Comparison of ENCODE assay signal across 8 cellular contexts in genomic region chr19:14432817-14433453, GRCh38. TPM values are rescaled to one million over a fixed set of nuclear protein-coding genes. Genes with fewer than 3 reads are reported as not detected.
DNase-seq lines count a peak whose midpoint lies in the region; ATAC-seq and TF ChIP-seq lines count a peak whose summit lies in the region.

Gene PKN1 (plus strand): TSS chr19:14433306. CDS start chr19:14433522, 216 bp downstream.

- no peaks in the 10 kb centered on the region for H3K27me3 ChIP-seq in CD8-positive, alpha-beta T cell (ENCODE audit: insufficient read depth, low read length)
- H3K27me3 ChIP-seq in GM23338 (ENCODE audit: insufficient read depth), result no peaks in the 10 kb centered on the region; the same call in 1 of the 2 replicates
- no peaks in the 10 kb centered on the region for H3K27me3 ChIP-seq in tibial artery

- no peaks in the 10 kb centered on the region for H3K9me3 Mint-ChIP-seq in CD8-positive, alpha-beta T cell
- H3K9me3 Mint-ChIP-seq in GM23338, result 0 out of 3 replicates have a peak, but pooled peaks cover 4% of the 10 kb centered on the region

- no peaks in the 10 kb centered on the region for H3K9me3 ChIP-seq in CD8-positive, alpha-beta T cell (ENCODE audit: low read length)
- no peaks in the 10 kb centered on the region for H3K9me3 ChIP-seq in tibial artery

- TF ChIP-seq CTCF in CD8-positive, alpha-beta T cell (IDR thresholded peaks at IDR 0.05), result no peak
- TF ChIP-seq CTCF in GM23338 (conservative IDR thresholded peaks at IDR 0.05; ENCODE audit: low read depth in 2 of 2) (no peak), tibial artery (IDR thresholded peaks at IDR 0.05) (no peak)

- H3K4me1 ChIP-seq in CD8-positive, alpha-beta T cell (ENCODE audit: insufficient read depth, low read length), result peaks cover 43% of the 10 kb centered on the region
- peaks cover 12% of the 10 kb centered on the region; the same call in 1 of the 2 replicates for H3K4me1 ChIP-seq in GM23338 (ENCODE audit: insufficient read depth)
- H3K4me1 ChIP-seq in tibial artery, result peaks cover 0 to 40% (median 19%) of the 10 kb centered on the region in 4 donors

- peak; percentile 18 for ATAC-seq in CD8-positive, alpha-beta T cell
- ATAC-seq in GM23338 (peak; percentile 64), esophagus mucosa (no peak), GM18502 (IDR thresholded peaks at IDR 0.05; ENCODE audit: poor library complexity, unreplicated experiment) (no peak)

- peak within 1 kb of the TSS; percentile 90 for H3K27ac Mint-ChIP-seq in CD8-positive, alpha-beta T cell
- H3K27ac Mint-ChIP-seq in GM23338, result no peak within 1 kb of the TSS

- H3K4me3 Mint-ChIP-seq in CD8-positive, alpha-beta T cell, result peak within 1 kb of the TSS; percentile 89
- H3K4me3 Mint-ChIP-seq in GM23338, result peak within 1 kb of the TSS; percentile 76

- H3K79me2 ChIP-seq in GM23338 (replicated peaks; ENCODE audit: insufficient read depth), result peaks cover 40% of the 10 kb centered on the region

- H3K9me2 ChIP-seq in GM23338 (ENCODE audit: insufficient read depth), result no peaks in the 10 kb centered on the region

- peak within 1 kb of the TSS; percentile 68 for H3K27ac ChIP-seq in CD8-positive, alpha-beta T cell (ENCODE audit: low read depth, low read length)
- H3K27ac ChIP-seq in GM23338 (ENCODE audit: low read depth) (no peak within 1 kb of the TSS), tibial artery (peak within 1 kb of the TSS; percentile 77 to 86)

- no peaks in the 10 kb centered on the region for H3K36me3 ChIP-seq in CD8-positive, alpha-beta T cell (ENCODE audit: insufficient read depth, low read length)
- H3K36me3 ChIP-seq in GM23338 (ENCODE audit: insufficient read depth) (no peaks in the 10 kb centered on the region), tibial artery (no peaks in the 10 kb centered on the region)

- intact Hi-C loops in CD8-positive, alpha-beta T cell (cut with DNase I, micrococcal nuclease), result loop anchor here (1.0 kb wide), 3 partner anchors 14 to 53 kb away; partner anchors contain the start of gene DDX39A (in 2 of the 2)
- intact Hi-C loops in tibial artery (cut with DNase I; ENCODE audit: low total_unique reads), result no loop called here

- H3K36me3 Mint-ChIP-seq in CD8-positive, alpha-beta T cell, result peaks cover 10% of the 10 kb centered on the region
- no peaks in the 10 kb centered on the region; the same call in 1 of the 3 replicates for H3K36me3 Mint-ChIP-seq in GM23338 (ENCODE audit: low read depth)

- peak within 1 kb of the TSS; percentile 83 for H3K4me3 ChIP-seq in CD8-positive, alpha-beta T cell (ENCODE audit: low read depth, low read length)
- H3K4me3 ChIP-seq in GM23338, result peak within 1 kb of the TSS; percentile 76
- H3K4me3 ChIP-seq in tibial artery, result peak within 1 kb of the TSS; percentile 66 to 98

- peaks cover 12% of the 10 kb centered on the region; the same call in 1 of the 2 replicates for H3F3A ChIP-seq in GM23338 (replicated peaks; ENCODE audit: low read depth)

- POLR2A ChIA-PET in CD8-positive, alpha-beta T cell (lab: Charles Lee), result interaction anchor here (0.6 to 1.4 kb wide), 7 partner anchors 13 to 97 kb away, joined by 3 to 6 read pairs (median 3); no protein-coding TSS in a partner anchor

- peaks cover 5% of the 10 kb centered on the region for H4K20me1 ChIP-seq in GM23338 (replicated peaks; ENCODE audit: insufficient read depth)

- H3K4me1 Mint-ChIP-seq in CD8-positive, alpha-beta T cell (ENCODE audit: low read depth), result peaks cover 38% of the 10 kb centered on the region
- H3K4me1 Mint-ChIP-seq in GM23338, result peaks cover 8% of the 10 kb centered on the region; the same call in 2 of the 3 replicates

- DNase-seq in CD8-positive, alpha-beta T cell, result peak in 5 of 7 experiments; percentile 39 to 71 (median 46)
- DNase-seq in GM23338 (ENCODE audit: low spot score) (peak; percentile 88), NCI-H226 (peak; percentile 7), activated T-cell treated with anti-CD3 and anti-CD28 coated beads for 48 hours (ENCODE audit: low read depth) (peak; percentile 64), myocyte (ENCODE audit: low read depth) (peak; percentile 58), tibial artery (no peak)

- H3K4me2 ChIP-seq in GM23338, result peak within 1 kb of the TSS; percentile 84

- peak within 1 kb of the TSS; percentile 94 for H2AFZ ChIP-seq in GM23338

- H3K27me3 Mint-ChIP-seq in CD8-positive, alpha-beta T cell (ENCODE audit: low read depth), result no peaks in the 10 kb centered on the region
- H3K27me3 Mint-ChIP-seq in GM23338 (ENCODE audit: insufficient read depth, low read depth, poor library complexity), result peaks cover 20% of the 10 kb centered on the region

- CTCF ChIA-PET in CD8-positive, alpha-beta T cell (lab: Charles Lee), result interaction anchor here (0.7 to 3.1 kb wide), 12 partner anchors 8 to 73 kb away, joined by 3 to 39 read pairs (median 6); partner anchors contain the start of genes ADGRE5, GIPC1 and PTGER1

TF ChIP-seq in GM23338, 12 proteins besides CTCF, POLR2A, EP300 and RAD21:
- TF ChIP-seq REST (IDR thresholded peaks at IDR 0.05; ENCODE audit: unreplicated experiment), result no peak
- TF ChIP-seq POLR2AphosphoS5 (IDR thresholded peaks at IDR 0.05; ENCODE audit: low read depth), result peak; percentile 74
TF ChIP-seq in GM23338: peak in this region for 1.

RNA-seq across cellular contexts. Expression of gene PKN1, which starts in this region (rescaled TPM):
- total RNA-seq in CD8-positive, alpha-beta T cell, result 100 to 1,000 TPM; 152 to 158 TPM
- total RNA-seq in GM23338 (2014; rRNA removed; shearing (Covaris generic)), result 147 and 201 TPM in 2 replicates
- 86.8 and 106 TPM in 2 replicates for polyA plus RNA-seq in GM23338 (2016; fragmentation: Nextera tagmentation; extraction: Ambion mirVana)
- total RNA-seq in esophagus mucosa (10.5 TPM), myocyte (91.8 and 94.9 TPM in 2 replicates)
- polyA plus RNA-seq in myocyte (2012), result 124 TPM

Comparison
In these comparisons a context has a peak if more than half of its experiments do, and no peak if none do; other contexts are left out.
1. ATAC-seq: peak in CD8-positive, alpha-beta T cell (single experiment) and GM23338 (single experiment); none in esophagus mucosa (single experiment) and GM18502 (single experiment).
2. DNase-seq: peak in CD8-positive, alpha-beta T cell (5 of 7), GM23338 (single experiment), NCI-H226 (single experiment), activated T-cell treated with anti-CD3 and anti-CD28 coated beads for 48 hours (single experiment) and myocyte (single experiment); none in tibial artery (0 of 2).
3. Peak in every context shown above with its lines, with median percentiles within 50 percentile points of each other: H3K4me3 ChIP-seq.